Comparison of ENCODE assay signal across 8 cellular contexts in genomic region chr2:37323770-37324535, GRCh38. TPM values are rescaled to one million over a fixed set of nuclear protein-coding genes. Genes with fewer than 3 reads are reported as not detected.
DNase-seq lines count a peak whose midpoint lies in the region; ATAC-seq and TF ChIP-seq lines count a peak whose summit lies in the region.

No MANE protein-coding gene starts in this region.

- H3K27me3 ChIP-seq in ACC112 (ENCODE audit: insufficient read depth, low read length) = no peaks in the 10 kb centered on the region
- no peaks in the 10 kb centered on the region for H3K27me3 ChIP-seq in right atrium auricular region

- H3K79me2 ChIP-seq in ACC112 (ENCODE audit: control insufficient read depth, insufficient read depth, low read length, unreplicated experiment) = peaks cover 53% of the 10 kb centered on the region

- peak overlapping the region; percentile 58 for H3K27ac ChIP-seq in ACC112 (ENCODE audit: low read depth, low read length)
- peak overlapping the region; percentile 83 for H3K27ac ChIP-seq in RWPE1
- H3K27ac ChIP-seq in right atrium auricular region = peak overlapping the region; percentile 91

- H3K4me1 ChIP-seq in ACC112 (ENCODE audit: control insufficient read depth, insufficient read depth, low read length, unreplicated experiment) (peaks cover 28% of the 10 kb centered on the region), right atrium auricular region (peaks cover 0 to 28% of the 10 kb centered on the region in 2 donors)

- H3K36me3 Mint-ChIP-seq in activated naive CD8-positive, alpha-beta T cell treated with anti-CD3 and anti-CD28 coated beads for 36 hours = peaks cover 16% of the 10 kb centered on the region

- DNase-seq in RWPE1 (ENCODE audit: low spot score) (peak; percentile 23), right atrium auricular region (ENCODE audit: low spot score) (no peak), renal cortical epithelial cell (ENCODE audit: low read depth) (peak; percentile 34), NCI-H226 (no peak)
- DNase-seq in activated naive CD8-positive, alpha-beta T cell treated with anti-CD3 and anti-CD28 coated beads for 36 hours = peak; percentile 57

- peak overlapping the region; percentile 96 for H3K27ac Mint-ChIP-seq in activated naive CD8-positive, alpha-beta T cell treated with anti-CD3 and anti-CD28 coated beads for 36 hours

- H3K4me3 Mint-ChIP-seq in activated naive CD8-positive, alpha-beta T cell treated with anti-CD3 and anti-CD28 coated beads for 36 hours = peak overlapping the region; percentile 86

- TF ChIP-seq CTCF in RWPE1 (conservative IDR thresholded peaks at IDR 0.05; ENCODE audit: low read depth) (no peak), right atrium auricular region (IDR thresholded peaks at IDR 0.05) (no peak)

- H3K27me3 Mint-ChIP-seq in activated naive CD8-positive, alpha-beta T cell treated with anti-CD3 and anti-CD28 coated beads for 36 hours = peaks cover 17% of the 10 kb centered on the region

- H3K9me3 Mint-ChIP-seq in activated naive CD8-positive, alpha-beta T cell treated with anti-CD3 and anti-CD28 coated beads for 36 hours = no peaks in the 10 kb centered on the region

- H2AFZ ChIP-seq in ACC112 (ENCODE audit: low read length, unreplicated experiment) = peak overlapping the region; percentile 89

- ATAC-seq in GM18861 (IDR thresholded peaks at IDR 0.05; ENCODE audit: unreplicated experiment) = peak; percentile 17
- peak; percentile 16 for ATAC-seq in HG03095 (IDR thresholded peaks at IDR 0.05; ENCODE audit: unreplicated experiment)

- H3K9me3 ChIP-seq in right atrium auricular region = no peaks in the 10 kb centered on the region

- POLR2A ChIA-PET in RWPE1 (lab: Yijun Ruan, JAX; ENCODE audit: low non-redundant PET) = interaction anchor here (0.7 to 1.2 kb wide), 2 partner anchors 19 to 92 kb away, joined by 3 to 4 read pairs; partner anchors contain the start of genes CEBPZ and NDUFAF7

- H3K36me3 ChIP-seq in ACC112 (ENCODE audit: insufficient read depth, low read length) (no peaks in the 10 kb centered on the region), right atrium auricular region (no peaks in the 10 kb centered on the region)

- peaks cover 36% of the 10 kb centered on the region for H3K4me1 Mint-ChIP-seq in activated naive CD8-positive, alpha-beta T cell treated with anti-CD3 and anti-CD28 coated beads for 36 hours

- H3K4me3 ChIP-seq in ACC112 (ENCODE audit: low read depth, low read length) = peak overlapping the region; percentile 98
- H3K4me3 ChIP-seq in right atrium auricular region = peak overlapping the region; percentile 81

- CTCF ChIA-PET in RWPE1 (lab: Yijun Ruan, JAX) = no interaction called here

RNA-seq across cellular contexts. Expression of gene PRKD3, which starts 0.7 kb away (rescaled TPM):
- total RNA-seq in activated naive CD8-positive, alpha-beta T cell treated with anti-CD3 and anti-CD28 coated beads for 36 hours = 10 to 100 TPM; 41.7 to 42.1 TPM
- total RNA-seq in right atrium auricular region (10 to 100 TPM; 13.0 to 20.6 TPM), renal cortical epithelial cell (68.6 and 69.3 TPM in 2 replicates)

RNA-seq across cellular contexts. Expression of gene QPCT, which starts 20.5 kb away (rescaled TPM):
- total RNA-seq in activated naive CD8-positive, alpha-beta T cell treated with anti-CD3 and anti-CD28 coated beads for 36 hours = 1 to 10 TPM; 2.5 to 3.0 TPM
- total RNA-seq in right atrium auricular region (10 to 100 TPM in 1 of 2 donors, 1 to 10 TPM in 1; 1.1 to 10.1 TPM), renal cortical epithelial cell (81.8 and 83.0 TPM in 2 replicates)

Comparison
In these comparisons a context has a peak if more than half of its experiments do, and no peak if none do; other contexts are left out.
1. DNase-seq: peak in RWPE1 (single experiment), activated naive CD8-positive, alpha-beta T cell treated with anti-CD3 and anti-CD28 coated beads for 36 hours (single experiment) and renal cortical epithelial cell (single experiment); none in right atrium auricular region (single experiment) and NCI-H226 (single experiment).
2. Peak in every context shown above with its lines, with median percentiles within 50 percentile points of each other: H3K27ac ChIP-seq.